In genomic region chr4:78776729-78777555, GRCh38 we compare ENCODE assay signal across 8 cellular contexts. TPM values are rescaled to one million over a fixed set of nuclear protein-coding genes. Genes with fewer than 3 reads are reported as not detected.
DNase-seq lines count a peak whose midpoint lies in the region; ATAC-seq and TF ChIP-seq lines count a peak whose summit lies in the region.

No MANE protein-coding gene starts in this region.

- H3K4me3 ChIP-seq in CD8-positive, alpha-beta T cell (ENCODE audit: low read depth, low read length) = peak overlapping the region; percentile 61
- H3K4me3 ChIP-seq in heart right ventricle = peak overlapping the region; percentile 70 to 94 (median 86)
- H3K4me3 ChIP-seq in prostate gland = peak overlapping the region; percentile 56 to 76
- peak overlapping the region; percentile 77 to 91 for H3K4me3 ChIP-seq in uterus

- no peaks in the 10 kb centered on the region for H3K27me3 Mint-ChIP-seq in CD8-positive, alpha-beta T cell (ENCODE audit: low read depth)
- no peaks in the 10 kb centered on the region for H3K27me3 Mint-ChIP-seq in activated naive CD8-positive, alpha-beta T cell

- peaks cover 17% of the 10 kb centered on the region for H3K4me1 ChIP-seq in CD8-positive, alpha-beta T cell (ENCODE audit: insufficient read depth, low read length)
- peaks cover 0 to 61% (median 47%) of the 10 kb centered on the region in 9 donors for H3K4me1 ChIP-seq in heart right ventricle
- H3K4me1 ChIP-seq in prostate gland (replicated peaks) = no peaks in the 10 kb centered on the region
- no peaks in the 10 kb centered on the region for H3K4me1 ChIP-seq in uterus

- no peak for TF ChIP-seq CTCF in CD8-positive, alpha-beta T cell (IDR thresholded peaks at IDR 0.05)
- TF ChIP-seq CTCF in heart right ventricle (IDR thresholded peaks at IDR 0.05) (no peak), prostate gland (IDR thresholded peaks at IDR 0.05) (no peak), uterus (IDR thresholded peaks at IDR 0.05) (no peak)

- DNase-seq in CD8-positive, alpha-beta T cell = peak; percentile 6 to 66 (median 55)
- DNase-seq in SK-MEL-5 (ENCODE audit: low read depth, low spot score) (peak; percentile 8), heart right ventricle (peak; percentile 12 to 27), prostate gland (ENCODE audit: low spot score) (peak; percentile 10), uterus (peak; percentile 20 to 22)

- peaks cover 16% of the 10 kb centered on the region for H3K4me1 Mint-ChIP-seq in CD8-positive, alpha-beta T cell (ENCODE audit: low read depth)
- peaks cover 13% of the 10 kb centered on the region for H3K4me1 Mint-ChIP-seq in activated naive CD8-positive, alpha-beta T cell (ENCODE audit: low read depth)

- H3K27ac ChIP-seq in CD8-positive, alpha-beta T cell (ENCODE audit: low read depth, low read length) = peak overlapping the region; percentile 42
- H3K27ac ChIP-seq in heart right ventricle (peak overlapping the region; percentile 94 to 100 (median 99)), prostate gland (peak overlapping the region; percentile 92 to 94), uterus (peak overlapping the region; percentile 96 to 98)

- no peak for TF ChIP-seq POLR2A in prostate gland (IDR thresholded peaks at IDR 0.05)
- no peak for TF ChIP-seq POLR2A in uterus (IDR thresholded peaks at IDR 0.05)

- WGBS in heart right ventricle, 2 donors = 2 to 3% methylated on average over 27 to 28 of the region's 28 CpGs
- 2% methylated on average over 27 of the region's 28 CpGs for WGBS in prostate gland

- POLR2A ChIA-PET in CD8-positive, alpha-beta T cell (lab: Charles Lee) = interaction anchor here (1.0 to 1.3 kb wide), 3 partner anchors 10 to 915 kb away, joined by 3 to 4 read pairs (median 3); partner anchors contain the start of gene MRPL1

- in situ Hi-C loops in SK-MEL-5 (cut with HindIII; ENCODE audit: low pct_unique_long_range_greater_than_20kb, low sequenced_read_pairs) = no loop called here

- no peaks in the 10 kb centered on the region for H3K9me3 ChIP-seq in CD8-positive, alpha-beta T cell (ENCODE audit: low read length)
- H3K9me3 ChIP-seq in heart right ventricle (no peaks in the 10 kb centered on the region), prostate gland (no peaks in the 10 kb centered on the region), uterus (no peaks in the 10 kb centered on the region)

- no peaks in the 10 kb centered on the region for H3K36me3 ChIP-seq in CD8-positive, alpha-beta T cell (ENCODE audit: insufficient read depth, low read length)
- no peaks in the 10 kb centered on the region for H3K36me3 ChIP-seq in heart right ventricle
- no peaks in the 10 kb centered on the region for H3K36me3 ChIP-seq in prostate gland
- H3K36me3 ChIP-seq in uterus = no peaks in the 10 kb centered on the region

- intact Hi-C loops in CD8-positive, alpha-beta T cell (cut with DNase I, micrococcal nuclease) = loop anchor here (1.0 to 10.0 kb wide), 13 partner anchors 68 to 1700 kb away; partner anchors contain the start of genes CCNI (in 2 of the 2), PAQR3 (in 2 of the 2), CCNG2 (in 1 of the 2) and CNOT6L (in 1 of the 2)
- intact Hi-C loops in heart right ventricle (cut with DNase I) (loop anchor here (5.0 to 10.0 kb wide), 10 partner anchors 78 to 165 kb away; no protein-coding TSS in a partner anchor), prostate gland (cut with DNase I) (loop anchor here (5.0 kb wide), 2 partner anchors 130 to 960 kb away; partner anchors contain the start of gene CNOT6L), uterus (cut with DNase I; ENCODE audit: low total_unique reads) (no loop called here)

- no peaks in the 10 kb centered on the region for H3K9me3 Mint-ChIP-seq in CD8-positive, alpha-beta T cell
- no peaks in the 10 kb centered on the region for H3K9me3 Mint-ChIP-seq in activated naive CD8-positive, alpha-beta T cell (ENCODE audit: low read depth)

- peak; percentile 43 for ATAC-seq in CD8-positive, alpha-beta T cell
- ATAC-seq in GM19438 (IDR thresholded peaks at IDR 0.05; ENCODE audit: low read depth, unreplicated experiment) (peak; percentile 27), HG03565 (IDR thresholded peaks at IDR 0.05; ENCODE audit: unreplicated experiment) (peak; percentile 17), heart right ventricle (peak in 5 of 8 donors; percentile 24 to 61 (median 45))

- CTCF ChIA-PET in CD8-positive, alpha-beta T cell (lab: Charles Lee) = interaction anchor here (0.8 to 1.4 kb wide), 3 partner anchors 13 to 134 kb away, joined by 3 read pairs; no protein-coding TSS in a partner anchor

- peak overlapping the region; percentile 93 for H3K27ac Mint-ChIP-seq in CD8-positive, alpha-beta T cell
- H3K27ac Mint-ChIP-seq in activated naive CD8-positive, alpha-beta T cell = peak overlapping the region; percentile 83

- peaks cover 12% of the 10 kb centered on the region for H3K36me3 Mint-ChIP-seq in CD8-positive, alpha-beta T cell
- no peaks in the 10 kb centered on the region for H3K36me3 Mint-ChIP-seq in activated naive CD8-positive, alpha-beta T cell

- no peaks in the 10 kb centered on the region for H3K27me3 ChIP-seq in CD8-positive, alpha-beta T cell (ENCODE audit: insufficient read depth, low read length)
- H3K27me3 ChIP-seq in heart right ventricle (no peaks in the 10 kb centered on the region), prostate gland (replicated peaks; ENCODE audit: insufficient read depth) (no peaks in the 10 kb centered on the region), uterus (no peaks in the 10 kb centered on the region)

- H3K4me3 Mint-ChIP-seq in CD8-positive, alpha-beta T cell = peak overlapping the region; percentile 92
- H3K4me3 Mint-ChIP-seq in activated naive CD8-positive, alpha-beta T cell = no peak overlapping the region

RNA-seq across cellular contexts. Expression of gene BMP2K, which starts 0.8 kb away (rescaled TPM):
- 1 to 10 TPM; 4.6 to 4.7 TPM for total RNA-seq in CD8-positive, alpha-beta T cell
- 21.4 and 22.9 TPM in 2 replicates for total RNA-seq in SK-MEL-5 (2014; rRNA removed; shearing (Covaris generic))
- 11.0 and 15.0 TPM in 2 replicates for polyA plus RNA-seq in SK-MEL-5 (2015; cell fraction: cytosol; rRNA removed)
- polyA plus RNA-seq in SK-MEL-5 (2015; cell fraction: nucleus; rRNA removed) = 12.3 and 17.4 TPM in 2 replicates
- 10 to 100 TPM; 21.0 to 36.5 (median 29.9) TPM for total RNA-seq in heart right ventricle
- polyA plus RNA-seq in heart right ventricle = 1 to 10 TPM; 4.9 to 7.8 TPM
- total RNA-seq in prostate gland = 10 to 100 TPM; 12.6 to 68.9 TPM
- total RNA-seq in uterus = 10 to 100 TPM; 14.7 to 67.3 (median 29.2) TPM

Comparison
In these comparisons a context has a peak if more than half of its experiments do, and no peak if none do; other contexts are left out.
1. Peak in every context shown above with its lines: DNase-seq, ATAC-seq, H3K4me3 ChIP-seq and H3K27ac ChIP-seq.
2. H3K27ac ChIP-seq: peak in every context shown above with its lines; median percentile 99 in heart right ventricle; 97 in uterus; 93 in prostate gland; 42 in CD8-positive, alpha-beta T cell.